ENCODE assay signal across 14 cellular contexts in the genomic region with DNA sequence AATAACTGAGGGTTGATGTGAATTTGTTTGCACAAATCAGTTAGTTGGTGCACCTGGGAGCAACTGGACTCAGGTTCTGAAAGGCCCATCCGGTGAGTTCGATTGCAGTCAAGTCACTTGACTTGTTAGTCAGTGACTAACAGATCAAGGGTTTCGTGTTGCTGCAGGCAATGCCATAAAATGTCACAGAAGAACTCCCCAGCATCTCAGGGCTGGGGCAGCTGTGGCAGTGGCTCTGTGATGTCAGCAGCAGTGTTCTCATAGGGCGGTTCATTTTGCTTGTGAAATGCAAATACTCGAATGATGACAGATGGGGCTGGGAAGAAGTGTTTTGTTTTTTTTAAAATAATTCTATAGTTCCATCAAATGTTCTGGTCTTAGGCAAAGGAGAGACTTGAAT.
DNase-seq lines count a peak whose midpoint lies in the region; ATAC-seq and TF ChIP-seq lines count a peak whose summit lies in the region.
"Had no signal": no experiment of that assay in that cellular context is flagged by ENCODE, and none has a peak within 500 bp of the region (broad histone marks: within the 10 kb centered on the region; RNA-seq: fewer than 3 reads in every experiment).

No MANE protein-coding gene starts in this region.

- no peak overlapping the region for H3K4me3 Mint-ChIP-seq in nephron progenitor cell
- H3K4me3 Mint-ChIP-seq in stimulated activated naive B cell treated with anti-CD40 and anti-IgM and Interleukin-4, amounts not matched to agents 10 μg/mL and 1 μg/mL and 100 μg/mL, for 72 hours: no peak overlapping the region
- H3K4me3 Mint-ChIP-seq: activated B cell treated with CpG ODN at 0.5 μM for 24 hours had no signal

- H3K9me3 Mint-ChIP-seq in nephron progenitor cell: no peaks in the 10 kb centered on the region
- no peaks in the 10 kb centered on the region for H3K9me3 Mint-ChIP-seq in stimulated activated naive B cell treated with anti-CD40 and anti-IgM and Interleukin-4, amounts not matched to agents 10 μg/mL and 1 μg/mL and 100 μg/mL, for 72 hours
- H3K9me3 Mint-ChIP-seq: activated B cell treated with CpG ODN at 0.5 μM for 24 hours; activated T-helper 2 cell treated with anti-CD3 and anti-CD28 coated beads, Interferon-gamma antibody, Interleukin-2, Interleukin-4, amounts not matched to agents 10 μg/mL and 5 μg/mL and 100 μg/mL, durations not matched to agents 14 hours and 24 hours and 36 hours had no signal

- no peak overlapping the region for H3K27ac Mint-ChIP-seq in nephron progenitor cell
- no peak overlapping the region for H3K27ac Mint-ChIP-seq in stimulated activated naive B cell treated with anti-CD40 and anti-IgM and Interleukin-4, amounts not matched to agents 10 μg/mL and 1 μg/mL and 100 μg/mL, for 72 hours
- H3K27ac Mint-ChIP-seq: activated B cell treated with CpG ODN at 0.5 μM for 24 hours; activated T-helper 2 cell treated with anti-CD3 and anti-CD28 coated beads, Interferon-gamma antibody, Interleukin-2, Interleukin-4, amounts not matched to agents 10 μg/mL and 5 μg/mL and 100 μg/mL, durations not matched to agents 14 hours and 24 hours and 36 hours had no signal

- H3K4me3 ChIP-seq in dorsolateral prefrontal cortex: no peak overlapping the region

- TF ChIP-seq POLR2A in erythroblast (IDR thresholded peaks at IDR 0.05; ENCODE audit: low read length): no peak

- H3K27me3 Mint-ChIP-seq in nephron progenitor cell (ENCODE audit: low read depth, poor library complexity): peaks cover 4% of the 10 kb centered on the region
- no peaks in the 10 kb centered on the region for H3K27me3 Mint-ChIP-seq in stimulated activated naive B cell treated with anti-CD40 and anti-IgM and Interleukin-4, amounts not matched to agents 10 μg/mL and 1 μg/mL and 100 μg/mL, for 72 hours
- H3K27me3 Mint-ChIP-seq: activated B cell treated with CpG ODN at 0.5 μM for 24 hours had no signal

- no peak for ATAC-seq in stimulated activated naive B cell treated with anti-CD40 and anti-IgM and Interleukin-4, amounts not matched to agents 10 μg/mL and 1 μg/mL and 100 μg/mL, for 72 hours (replicated peaks)

- no peaks in the 10 kb centered on the region for H3K27me3 ChIP-seq in dorsolateral prefrontal cortex

- CTCF ChIA-PET in RWPE1 (lab: Yijun Ruan, JAX): no interaction called here

- peak in 3 of 56 donors; percentile 9 to 19 (median 10) for TF ChIP-seq CTCF in dorsolateral prefrontal cortex (IDR thresholded peaks at IDR 0.05 in 54 of 56, conservative IDR thresholded peaks at IDR 0.05 in 2 of 56; ENCODE audit: low read depth in 1 of 56, partially characterized antibody in 56 of 56)
- TF ChIP-seq CTCF in nephron progenitor cell (IDR thresholded peaks at IDR 0.05): no peak
- no peak for TF ChIP-seq CTCF in RWPE1 (conservative IDR thresholded peaks at IDR 0.05; ENCODE audit: low read depth)

- DNase-seq in DMS53 treated with DMSO at 0.1 percent for 48 hours (lab: John Stamatoyannopoulos, UW; ENCODE audit: unreplicated experiment) (peak; percentile 71), NCI-H2171 (lab: John Stamatoyannopoulos, UW) (peak; percentile 35), dorsolateral prefrontal cortex (peak in 9 of 10 donors; percentile 33 to 77 (median 63)), nephron progenitor cell (peak; percentile 9), erythroblast (lab: John Stamatoyannopoulos, UW) (no peak), RWPE1 (ENCODE audit: low spot score) (no peak)
- no peak for DNase-seq in stimulated activated naive B cell treated with anti-CD40 and anti-IgM and Interleukin-4, amounts not matched to agents 10 μg/mL and 1 μg/mL and 100 μg/mL, for 72 hours
- no peak for DNase-seq in effector CD8-positive, alpha-beta T cell (lab: John Stamatoyannopoulos, UW)
- DNase-seq: activated B cell treated with CpG ODN at 0.5 μM for 24 hours; activated CD8-positive, alpha-beta memory T cell treated with anti-CD3 and anti-CD28 coated beads for 24 hours; glutamatergic neuron; KG1; NCI-H1092 had no signal

- no peaks in the 10 kb centered on the region for H3K36me3 Mint-ChIP-seq in nephron progenitor cell (ENCODE audit: low read depth)
- H3K36me3 Mint-ChIP-seq in stimulated activated naive B cell treated with anti-CD40 and anti-IgM and Interleukin-4, amounts not matched to agents 10 μg/mL and 1 μg/mL and 100 μg/mL, for 72 hours: no peaks in the 10 kb centered on the region

- peaks cover 23% of the 10 kb centered on the region for H3K4me1 Mint-ChIP-seq in nephron progenitor cell
- H3K4me1 Mint-ChIP-seq in stimulated activated naive B cell treated with anti-CD40 and anti-IgM and Interleukin-4, amounts not matched to agents 10 μg/mL and 1 μg/mL and 100 μg/mL, for 72 hours: no peaks in the 10 kb centered on the region
- H3K4me1 Mint-ChIP-seq: activated B cell treated with CpG ODN at 0.5 μM for 24 hours had no signal

- intact Hi-C loops in dorsolateral prefrontal cortex (cut with DNase I): loop anchor here (5.0 to 10.0 kb wide), 2 partner anchors 86 to 114 kb away; no protein-coding TSS in a partner anchor

- H3K27ac ChIP-seq in dorsolateral prefrontal cortex (peak overlapping the region; percentile 52 to 100 (median 95)), RWPE1 (no peak overlapping the region)

- POLR2A ChIA-PET in RWPE1 (lab: Yijun Ruan, JAX; ENCODE audit: low non-redundant PET): no interaction called here

Comparison
In these comparisons a context has a peak if more than half of its experiments do, and no peak if none do; other contexts are left out.
1. DNase-seq: peak in DMS53 treated with DMSO at 0.1 percent for 48 hours (single experiment), NCI-H2171 (single experiment), dorsolateral prefrontal cortex (9 of 10) and nephron progenitor cell (single experiment); none in erythroblast (0 of 2), RWPE1 (single experiment), stimulated activated naive B cell treated with anti-CD40 and anti-IgM and Interleukin-4, amounts not matched to agents 10 μg/mL and 1 μg/mL and 100 μg/mL, for 72 hours (single experiment) and effector CD8-positive, alpha-beta T cell (single experiment).